Comparison of ENCODE assay signal across 8 cellular contexts in the genomic region with DNA sequence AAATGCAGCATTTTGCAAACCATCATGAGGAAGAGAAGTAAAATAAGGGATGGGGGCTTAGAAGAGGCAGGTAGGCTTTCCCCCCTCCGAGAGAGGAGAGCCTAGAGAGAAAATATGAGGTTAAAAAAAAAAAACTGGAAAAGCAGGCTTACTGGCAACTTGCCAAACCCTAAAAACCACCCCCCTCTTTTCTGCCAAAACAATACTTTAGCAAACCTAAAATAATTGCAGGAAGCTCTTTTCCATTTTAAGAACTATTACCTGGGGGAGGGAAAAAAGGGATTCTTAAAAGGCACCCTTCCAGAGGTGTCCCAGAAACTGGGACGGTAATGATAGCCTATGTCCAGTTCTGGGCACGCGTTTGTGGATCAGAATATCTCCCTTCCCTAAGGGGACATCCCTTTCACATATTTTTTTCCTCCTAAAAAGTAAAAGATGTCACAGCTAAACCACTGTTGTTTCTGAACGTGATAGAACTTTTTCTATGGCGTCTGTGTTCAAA. TPM values are rescaled to one million over a fixed set of nuclear protein-coding genes. Genes with fewer than 3 reads are reported as not detected.
DNase-seq lines count a peak whose midpoint lies in the region; ATAC-seq and TF ChIP-seq lines count a peak whose summit lies in the region.

No MANE protein-coding gene starts in this region.

- H3K36me3 ChIP-seq in heart right ventricle, result no peaks in the 10 kb centered on the region
- H3K36me3 ChIP-seq in body of pancreas (replicated peaks in 1 of 2; ENCODE audit: insufficient read depth in 1 of 2, low read depth in 2 of 2), result no peaks in the 10 kb centered on the region
- no peaks in the 10 kb centered on the region for H3K36me3 ChIP-seq in aorta (ENCODE audit: control insufficient read depth in 1 of 2, insufficient read depth in 2 of 2, low read length in 1 of 2)

- TF ChIP-seq CTCF in heart right ventricle (IDR thresholded peaks at IDR 0.05) (no peak), body of pancreas (IDR thresholded peaks at IDR 0.05) (no peak)

- no peak overlapping the region for H3K27ac Mint-ChIP-seq in memory B cell

- H3K4me1 Mint-ChIP-seq in memory B cell, result peaks cover 15% of the 10 kb centered on the region

- H3K9me3 Mint-ChIP-seq in memory B cell, result no peaks in the 10 kb centered on the region

- ATAC-seq in heart right ventricle (no peak), Right ventricle myocardium inferior (no peak), body of pancreas (no peak), memory B cell (ENCODE audit: low read depth) (no peak), aorta (ENCODE audit: low FRiP score) (no peak)

- H3K4me1 ChIP-seq in heart right ventricle (peaks cover 16 to 65% (median 51%) of the 10 kb centered on the region in 9 donors), body of pancreas (peaks cover 61% of the 10 kb centered on the region), aorta (ENCODE audit: control insufficient read depth in 1 of 2, insufficient read depth in 2 of 2, low read length in 2 of 2) (no peaks in the 10 kb centered on the region)

- H3K27me3 ChIP-seq in heart right ventricle (no peaks in the 10 kb centered on the region), body of pancreas (no peaks in the 10 kb centered on the region), aorta (ENCODE audit: control insufficient read depth in 1 of 2, insufficient read depth in 2 of 2, low read length in 1 of 2) (no peaks in the 10 kb centered on the region)

- no peak for TF ChIP-seq POLR2A in body of pancreas (IDR thresholded peaks at IDR 0.05)

- peak overlapping the region; percentile 92 to 99 (median 98) for H3K27ac ChIP-seq in heart right ventricle
- H3K27ac ChIP-seq in body of pancreas, result peak overlapping the region; percentile 82 to 91 (median 88)
- H3K27ac ChIP-seq in aorta (ENCODE audit: low read depth in 1 of 2, low read length in 2 of 2), result peak overlapping the region; percentile 44 to 91

- whole genome bisulfite sequencing in heart right ventricle, 2 donors, result 2 to 3% methylated on average over 6 of the region's 6 CpGs
- 2 to 4% methylated on average over 6 of the region's 6 CpGs for WGBS in body of pancreas, 2 donors
- WGBS in aorta, 2 donors, result 1% methylated on average over 6 of the region's 6 CpGs

- DNase-seq in heart right ventricle (no peak), Right ventricle myocardium inferior (ENCODE audit: missing footprints) (no peak), body of pancreas (no peak), memory B cell (ENCODE audit: low spot score in 2 of 2) (no peak), aorta (no peak), SIG-M5 treated with dmso at 0.1 percent for 504 hours (lab: John Stamatoyannopoulos, UW; ENCODE audit: unreplicated experiment) (no peak)
- DNase-seq in activated CD4-positive, alpha-beta T cell treated with anti-CD3 and anti-CD28 coated beads, Interleukin-2, amount 50 U/mL, for 1 hour, result no peak
- DNase-seq in activated CD4-positive, alpha-beta T cell treated with anti-CD3 and anti-CD28 coated beads for 1 hour, result no peak

- H3K4me3 Mint-ChIP-seq in memory B cell, result peak overlapping the region; percentile 64

- H3K9me3 ChIP-seq in heart right ventricle, result no peaks in the 10 kb centered on the region
- no peaks in the 10 kb centered on the region for H3K9me3 ChIP-seq in body of pancreas
- H3K9me3 ChIP-seq in aorta (ENCODE audit: control insufficient read depth, low read length), result no peaks in the 10 kb centered on the region

- H3K36me3 Mint-ChIP-seq in memory B cell, result no peaks in the 10 kb centered on the region

- H3K4me3 ChIP-seq in heart right ventricle (peak overlapping the region; percentile 51 to 98 (median 86)), body of pancreas (peak overlapping the region in 1 of 2 donors; percentile 46), aorta (ENCODE audit: low read length in 2 of 2) (peak overlapping the region; percentile 97)

- peaks cover 19% of the 10 kb centered on the region for H3K27me3 Mint-ChIP-seq in memory B cell

- intact Hi-C loops in heart right ventricle (cut with DNase I), result loop anchor here in 8 of 10 donors (2.0 to 10.0 kb wide), 15 partner anchors 20 to 374 kb away; no protein-coding TSS in a partner anchor
- intact Hi-C loops in Right ventricle myocardium inferior (cut with DNase I), result loop anchor here (2.0 to 5.0 kb wide), 6 partner anchors 30 to 372 kb away; no protein-coding TSS in a partner anchor
- intact Hi-C loops in body of pancreas (cut with DNase I), result no loop called here
- intact Hi-C loops in aorta (cut with DNase I), result loop anchor here (2.0 to 5.0 kb wide), 5 partner anchors 30 to 371 kb away; no protein-coding TSS in a partner anchor

RNA-seq across cellular contexts. Expression of a gene that starts 1.2 kb away (rescaled TPM):
- 100 to 1,000 TPM in 4 of 10 donors, 10 to 100 TPM in 6; 82.4 to 117 (median 97.5) TPM for total RNA-seq in heart right ventricle
- polyA plus RNA-seq in heart right ventricle, result 10 to 100 TPM; 11.2 to 24.9 TPM
- total RNA-seq in Right ventricle myocardium inferior, result 97.6 TPM
- total RNA-seq in body of pancreas, result 10 to 100 TPM; 21.5 to 32.3 TPM
- total RNA-seq in aorta, result 100 to 1,000 TPM; 139 to 221 TPM
- polyA plus RNA-seq in aorta, result 10 to 100 TPM; 15.3 to 25.7 TPM
